Comparison of ENCODE assay signal across 21 cellular contexts in the genomic region with DNA sequence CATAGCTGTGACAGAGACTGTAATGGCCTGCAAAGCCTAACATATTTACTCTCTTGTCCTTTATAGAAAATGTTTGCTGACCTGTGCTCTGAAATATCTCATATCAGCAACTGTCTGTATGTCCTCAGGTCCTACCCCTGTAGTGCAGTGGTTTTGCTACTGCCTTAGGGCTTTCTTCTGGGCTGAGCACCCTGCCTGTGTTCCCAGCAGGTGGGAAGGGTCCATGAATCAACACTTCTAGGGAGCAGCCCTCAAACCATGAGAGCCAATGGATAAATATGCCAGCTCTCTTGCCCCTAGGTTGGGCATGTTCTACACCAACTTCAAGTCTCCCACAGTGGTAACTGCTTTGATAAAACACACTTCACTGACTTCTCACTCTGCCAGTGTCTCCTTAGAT.
"Had no signal": no experiment of that assay in that cellular context is flagged by ENCODE, and none has a peak within 500 bp of the region (broad histone marks: within the 10 kb centered on the region; RNA-seq: fewer than 3 reads in every experiment).

No MANE protein-coding gene starts in this region.

- H3K9me3 Mint-ChIP-seq: stimulated activated memory B cell treated with anti-CD40 and anti-IgM and Interleukin-4, amounts not matched to agents 10 μg/mL and 1 μg/mL and 100 μg/mL, for 72 hours had no signal

- DNase-seq: activated CD4-positive, alpha-beta memory T cell treated with anti-CD3 and anti-CD28 coated beads for 36 hours; activated CD4-positive, alpha-beta T cell treated with anti-CD3 and anti-CD28 coated beads for 4 hours; activated naive CD4-positive, alpha-beta T cell; activated naive CD8-positive, alpha-beta T cell treated with anti-CD3 and anti-CD28 coated beads, Interleukin-2, amount 10 ng/mL, durations not matched to agents 7 days and 5 days; amygdala; dermis blood vessel endothelial cell; effector memory CD4-positive, alpha-beta T cell; esophagus squamous epithelium; islet precursor cell; left colon; lower lobe of right lung; occipital lobe; posterior cingulate gyrus; spleen; stimulated activated CD4-positive, alpha-beta T cell treated with anti-CD3 and anti-CD28 coated beads, Interleukin-4, amount 100 ng/mL, for 4 hours; testis; upper lobe of right lung had no signal

- H3K36me3 ChIP-seq: cardiac muscle cell, esophagus squamous epithelium, lower lobe of right lung, spleen, upper lobe of right lung had no signal

- H3K4me3 Mint-ChIP-seq: activated CD4-positive, alpha-beta memory T cell treated with anti-CD3 and anti-CD28 coated beads for 36 hours; activated naive CD8-positive, alpha-beta T cell treated with anti-CD3 and anti-CD28 coated beads, Interleukin-2, amount 10 ng/mL, durations not matched to agents 7 days and 5 days; activated T-helper 17 cell treated with anti-CD3 and anti-CD28 coated beads, Interleukin-2, amount 50 U/mL, for 72 hours; natural killer cell treated with Interleukin-12 subunit alpha and Interleukin-12 subunit beta and Interleukin-15 and Interleukin-18, amount 100 ng/mL, for 72 hours; stimulated activated memory B cell treated with anti-CD40 and anti-IgM and Interleukin-4, amounts not matched to agents 10 μg/mL and 1 μg/mL and 100 μg/mL, for 72 hours had no signal

- H3K27me3 Mint-ChIP-seq: activated CD4-positive, alpha-beta memory T cell treated with anti-CD3 and anti-CD28 coated beads for 36 hours; activated naive CD8-positive, alpha-beta T cell treated with anti-CD3 and anti-CD28 coated beads, Interleukin-2, amount 10 ng/mL, durations not matched to agents 7 days and 5 days; activated T-helper 17 cell treated with anti-CD3 and anti-CD28 coated beads, Interleukin-2, amount 50 U/mL, for 72 hours; natural killer cell treated with Interleukin-12 subunit alpha and Interleukin-12 subunit beta and Interleukin-15 and Interleukin-18, amount 100 ng/mL, for 72 hours; stimulated activated memory B cell treated with anti-CD40 and anti-IgM and Interleukin-4, amounts not matched to agents 10 μg/mL and 1 μg/mL and 100 μg/mL, for 72 hours had no signal

- H3K27ac ChIP-seq: cardiac muscle cell, esophagus squamous epithelium, lower lobe of right lung, spleen, testis, upper lobe of right lung had no signal

- ATAC-seq: activated T-helper 17 cell treated with anti-CD3 and anti-CD28 coated beads, Interleukin-2, amount 50 U/mL, for 72 hours; left colon; natural killer cell treated with Interleukin-12 subunit alpha and Interleukin-12 subunit beta and Interleukin-15 and Interleukin-18, amount 100 ng/mL, for 72 hours; stimulated activated memory B cell treated with anti-CD40 and anti-IgM and Interleukin-4, amounts not matched to agents 10 μg/mL and 1 μg/mL and 100 μg/mL, for 72 hours; upper lobe of right lung had no signal

- H3K4me1 Mint-ChIP-seq: activated T-helper 17 cell treated with anti-CD3 and anti-CD28 coated beads, Interleukin-2, amount 50 U/mL, for 72 hours; stimulated activated memory B cell treated with anti-CD40 and anti-IgM and Interleukin-4, amounts not matched to agents 10 μg/mL and 1 μg/mL and 100 μg/mL, for 72 hours had no signal

- H3K27ac Mint-ChIP-seq: activated CD4-positive, alpha-beta memory T cell treated with anti-CD3 and anti-CD28 coated beads for 36 hours; activated naive CD8-positive, alpha-beta T cell treated with anti-CD3 and anti-CD28 coated beads, Interleukin-2, amount 10 ng/mL, durations not matched to agents 7 days and 5 days; activated T-helper 17 cell treated with anti-CD3 and anti-CD28 coated beads, Interleukin-2, amount 50 U/mL, for 72 hours; natural killer cell treated with Interleukin-12 subunit alpha and Interleukin-12 subunit beta and Interleukin-15 and Interleukin-18, amount 100 ng/mL, for 72 hours; stimulated activated memory B cell treated with anti-CD40 and anti-IgM and Interleukin-4, amounts not matched to agents 10 μg/mL and 1 μg/mL and 100 μg/mL, for 72 hours had no signal

- H3K27me3 ChIP-seq: cardiac muscle cell, esophagus squamous epithelium, spleen, testis, upper lobe of right lung had no signal

- H3K9me3 ChIP-seq: esophagus squamous epithelium, testis had no signal

- H3K4me1 ChIP-seq: spleen, testis, upper lobe of right lung had no signal

- H3K4me3 ChIP-seq: cardiac muscle cell, esophagus squamous epithelium, lower lobe of right lung, spleen, testis, upper lobe of right lung had no signal

- H3K36me3 Mint-ChIP-seq: activated CD4-positive, alpha-beta memory T cell treated with anti-CD3 and anti-CD28 coated beads for 36 hours had no signal
